ENCODE assay signal across 22 cellular contexts in genomic region chr3:186160691-186161243, GRCh38.
"Had no signal": no experiment of that assay in that cellular context is flagged by ENCODE, and none has a peak within 500 bp of the region (broad histone marks: within the 10 kb centered on the region; RNA-seq: fewer than 3 reads in every experiment).

No MANE protein-coding gene starts in this region.

- H3K27ac Mint-ChIP-seq: activated naive CD4-positive, alpha-beta T cell treated with anti-CD3 and anti-CD28 coated beads, Interleukin-2, amount 10 ng/mL, durations not matched to agents 7 days and 5 days; brain; memory B cell; nephron progenitor cell had no signal

- H3K4me3 Mint-ChIP-seq: activated naive CD4-positive, alpha-beta T cell treated with anti-CD3 and anti-CD28 coated beads, Interleukin-2, amount 10 ng/mL, durations not matched to agents 7 days and 5 days; brain; memory B cell; nephron progenitor cell had no signal

- H3K27me3 ChIP-seq: gastrocnemius medialis, pancreas, right atrium auricular region, upper lobe of right lung had no signal

- H3K36me3 ChIP-seq: gastrocnemius medialis, pancreas, right atrium auricular region, upper lobe of right lung had no signal

- H3K9me3 ChIP-seq: gastrocnemius medialis, mucosa of descending colon, pancreas, psoas muscle, right atrium auricular region, thoracic aorta, upper lobe of right lung had no signal

- H3K27ac ChIP-seq: gastrocnemius medialis, pancreas, psoas muscle, right atrium auricular region, thoracic aorta, upper lobe of right lung had no signal

- H3K4me3 ChIP-seq: gastrocnemius medialis, mucosa of descending colon, pancreas, psoas muscle, right atrium auricular region, thoracic aorta, upper lobe of right lung had no signal

- H3K4me1 ChIP-seq: gastrocnemius medialis, pancreas, psoas muscle, right atrium auricular region, upper lobe of right lung had no signal

- H3K27me3 Mint-ChIP-seq: brain, memory B cell had no signal

- H3K9me3 Mint-ChIP-seq: activated naive CD4-positive, alpha-beta T cell treated with anti-CD3 and anti-CD28 coated beads, Interleukin-2, amount 10 ng/mL, durations not matched to agents 7 days and 5 days; brain; memory B cell; nephron progenitor cell had no signal

- DNase-seq: activated effector memory CD4-positive, alpha-beta T cell treated with Interleukin-2 at 50 U/mL for 16 hours; activated naive CD4-positive, alpha-beta T cell treated with anti-CD3 and anti-CD28 coated beads, Interleukin-2, amount 10 ng/mL, durations not matched to agents 7 days and 5 days; activated T-cell treated with anti-CD3 and anti-CD28 coated beads, Interleukin-2, amount 50 U/mL, for 48 hours; caudate nucleus; dermis blood vessel endothelial cell; effector CD8-positive, alpha-beta T cell; erythroblast; gastrocnemius medialis; hypothalamus; left cardiac atrium; mucosa of descending colon; nephron progenitor cell; pancreas; psoas muscle; stimulated activated CD4-positive, alpha-beta T cell treated with anti-CD3 and anti-CD28 coated beads, Interleukin-4, amount 100 ng/mL, for 24 hours; stimulated activated naive CD4-positive, alpha-beta T cell treated with Interleukin-2 at 50 U/mL for 16 hours; T-helper 9 cell; upper lobe of right lung had no signal

- H3K36me3 Mint-ChIP-seq: activated naive CD4-positive, alpha-beta T cell treated with anti-CD3 and anti-CD28 coated beads, Interleukin-2, amount 10 ng/mL, durations not matched to agents 7 days and 5 days; brain had no signal

- H3K4me1 Mint-ChIP-seq: activated naive CD4-positive, alpha-beta T cell treated with anti-CD3 and anti-CD28 coated beads, Interleukin-2, amount 10 ng/mL, durations not matched to agents 7 days and 5 days; brain; memory B cell had no signal

- ATAC-seq: gastrocnemius medialis, left cardiac atrium, mucosa of descending colon, psoas muscle, upper lobe of right lung had no signal
